7 cellular contexts compared by ENCODE assay signal in the genomic region with DNA sequence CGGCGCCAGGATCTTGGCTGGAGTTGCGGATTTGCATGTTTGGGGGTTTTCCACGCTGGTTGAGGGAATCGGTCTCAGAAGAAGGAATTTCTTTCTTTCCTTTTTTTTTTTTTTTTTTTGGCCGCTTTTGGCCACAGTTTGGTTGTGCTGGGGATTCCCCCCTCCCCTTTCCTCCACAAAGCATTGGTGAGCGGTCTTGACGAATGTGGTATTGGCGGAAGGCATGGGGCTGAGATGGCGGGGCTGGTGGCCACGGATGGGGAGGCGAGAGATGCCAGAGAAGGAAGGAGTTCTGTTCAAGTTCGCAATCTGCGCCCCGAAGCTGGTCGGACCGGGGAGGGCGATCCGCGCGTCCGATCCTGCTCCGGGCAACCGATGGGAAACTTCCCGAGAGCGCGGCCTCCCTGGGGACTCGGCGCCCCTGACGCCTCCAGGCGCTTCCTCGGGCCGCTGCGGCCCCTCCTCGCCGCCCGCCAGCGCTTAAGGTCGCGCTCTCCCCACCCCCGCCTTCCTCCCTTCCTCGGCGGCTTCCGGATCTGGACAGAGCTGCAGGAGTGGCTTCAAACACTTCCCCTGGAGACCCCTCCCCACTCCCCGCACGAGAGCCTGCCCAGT. TPM values are rescaled to one million over a fixed set of nuclear protein-coding genes. Genes with fewer than 3 reads are reported as not detected.
A peak's percentile ranks its signal among the peaks of the same experiment; 100 is the strongest.
DNase-seq lines count a peak whose midpoint lies in the region; ATAC-seq and TF ChIP-seq lines count a peak whose summit lies in the region.

No MANE protein-coding gene starts in this region.

- POLR2A ChIA-PET in IMR-90 (lab: Charles Lee; ENCODE audit: unreplicated experiment): interaction anchor here (0.6 to 0.7 kb wide), 2 partner anchors 50 to 325 kb away, joined by 3 to 28 read pairs; no protein-coding TSS in a partner anchor

- 0 out of 2 replicates have a peak overlapping the region, but pooled peaks have one; percentile 8 for H3K14ac ChIP-seq in IMR-90 (replicated peaks; ENCODE audit: low read depth, low read length)

- peaks cover 33% of the 10 kb centered on the region for H3K9me1 ChIP-seq in IMR-90 (ENCODE audit: insufficient read depth, low read length)

- peak overlapping the region; percentile 70 for H3K4me3 ChIP-seq in GM12865 (ENCODE audit: low read depth, low read length)
- H3K4me3 ChIP-seq in IMR-90 (ENCODE audit: insufficient read depth, low read depth, low read length): peak overlapping the region; percentile 48
- H3K4me3 ChIP-seq in mucosa of rectum (ENCODE audit: low read length in 2 of 2): peak overlapping the region; percentile 22 to 53
- H3K4me3 ChIP-seq in HAP-1: no peak overlapping the region

- H3K4me2 ChIP-seq in IMR-90 (ENCODE audit: low read depth, low read length): peak overlapping the region; percentile 83

- CTCF ChIA-PET in IMR-90 (lab: Yijun Ruan, JAX): no interaction called here

- H4K5ac ChIP-seq in IMR-90 (ENCODE audit: low read depth, low read length): no peak overlapping the region; the same call in 1 of the 2 replicates

- peak overlapping the region in 1 of 2 experiments; percentile 39; a peak in 1 of 4 replicates for H4K8ac ChIP-seq in IMR-90 (ENCODE audit: low read depth in 2 of 2, low read length in 2 of 2)

- peak overlapping the region; percentile 22 for H2AK9ac ChIP-seq in IMR-90 (replicated peaks; ENCODE audit: low read depth, low read length, poor library complexity)

- H3K4me1 ChIP-seq in IMR-90 (ENCODE audit: control insufficient read depth, insufficient read depth, low read length) (peaks cover 39% of the 10 kb centered on the region), mucosa of rectum (ENCODE audit: control insufficient read depth in 2 of 2, insufficient read depth in 2 of 2, low read length in 2 of 2) (peaks cover 7 to 16% of the 10 kb centered on the region in 2 donors), HAP-1 (no peaks in the 10 kb centered on the region)

- H4K91ac ChIP-seq in IMR-90 (ENCODE audit: insufficient read depth, low read depth, low read length): peak overlapping the region; percentile 26; the same call in 1 of the 2 replicates

- H3K27me3 ChIP-seq in IMR-90 (ENCODE audit: control insufficient read depth, insufficient read depth, low read length) (no peaks in the 10 kb centered on the region), mucosa of rectum (ENCODE audit: control insufficient read depth in 2 of 2, insufficient read depth in 2 of 2, low read length in 2 of 2) (no peaks in the 10 kb centered on the region), HAP-1 (ENCODE audit: low read depth) (no peaks in the 10 kb centered on the region)

- H3K4ac ChIP-seq in IMR-90 (ENCODE audit: low read depth, low read length): peak overlapping the region; percentile 7

- no peaks in the 10 kb centered on the region for H3K9me3 ChIP-seq in IMR-90 (ENCODE audit: control insufficient read depth, insufficient read depth, low read length)
- no peaks in the 10 kb centered on the region for H3K9me3 ChIP-seq in mucosa of rectum (ENCODE audit: control insufficient read depth in 2 of 2, low read length in 2 of 2)
- no peaks in the 10 kb centered on the region for H3K9me3 ChIP-seq in HAP-1

- in situ Hi-C loops in IMR-90 (cut with MboI; ENCODE audit: low sequenced_read_pairs) (no loop called here), HAP-1 (cut with MboI; ENCODE audit: low sequenced_read_pairs) (no loop called here)

- TF ChIP-seq POLR2A in IMR-90 (IDR thresholded peaks at IDR 0.05; ENCODE audit: low read depth, low read length): no peak

- BruUV-seq in IMR-90 (replicated peaks; lab: Mats Ljungman, UMichigan): no TSS peak

- no peak for TF ChIP-seq RAD21 in IMR-90 (IDR thresholded peaks at IDR 0.05; ENCODE audit: low read length)

- H3K9me3 Mint-ChIP-seq in dendritic cell treated with granulocyte-macrophage colony-stimulating factor and Interleukin-4, amounts not matched to agents 40 ng/mL and 50 ng/mL, for 4 days: no peaks in the 10 kb centered on the region

- H3K18ac ChIP-seq in IMR-90 (ENCODE audit: low read depth, low read length): peak overlapping the region; percentile 3; the same call in 1 of the 2 replicates

- peak overlapping the region; percentile 30; the same call in 1 of the 2 replicates for H3K23ac ChIP-seq in IMR-90 (ENCODE audit: low read depth, low read length)

- no peak overlapping the region for H2BK15ac ChIP-seq in IMR-90 (ENCODE audit: low read depth, low read length)

- H3K4me1 Mint-ChIP-seq in dendritic cell treated with granulocyte-macrophage colony-stimulating factor and Interleukin-4, amounts not matched to agents 40 ng/mL and 50 ng/mL, for 4 days (ENCODE audit: low read depth): peaks cover 73% of the 10 kb centered on the region

- H2BK20ac ChIP-seq in IMR-90 (ENCODE audit: low read depth, low read length): no peak overlapping the region

- H3K79me1 ChIP-seq in IMR-90 (ENCODE audit: low read depth in 1 of 2, low read length in 2 of 2): peaks cover 25 to 89% of the 10 kb centered on the region in 2 experiments

- peak; percentile 9; the same call in 1 of the 2 replicates for ATAC-seq in IMR-90 (ENCODE audit: low read depth)

- H2BK5ac ChIP-seq in IMR-90 (ENCODE audit: low read depth, low read length, poor library complexity, severe bottlenecking): no peak overlapping the region

- DNase-seq in GM12865 (ENCODE audit: low read depth) (peak; percentile 59), IMR-90 (peak; percentile 54), HCEC 1CT (no peak), occipital lobe (lab: John Stamatoyannopoulos, UW) (no peak), HAP-1 (ENCODE audit: low spot score in 2 of 2) (no peak)

- H3K36me3 ChIP-seq in IMR-90 (ENCODE audit: control insufficient read depth, insufficient read depth, low read length) (peaks cover 8% of the 10 kb centered on the region; the same call in 1 of the 2 replicates), mucosa of rectum (ENCODE audit: control insufficient read depth in 2 of 2, insufficient read depth in 2 of 2, low read length in 2 of 2) (no peaks in the 10 kb centered on the region), HAP-1 (replicated peaks) (no peaks in the 10 kb centered on the region; the same call in 1 of the 2 replicates)

- peak overlapping the region; percentile 69 for H3K4me3 Mint-ChIP-seq in dendritic cell treated with granulocyte-macrophage colony-stimulating factor and Interleukin-4, amounts not matched to agents 40 ng/mL and 50 ng/mL, for 4 days

- no peak overlapping the region for H3K27ac Mint-ChIP-seq in dendritic cell treated with granulocyte-macrophage colony-stimulating factor and Interleukin-4, amounts not matched to agents 40 ng/mL and 50 ng/mL, for 4 days

- H2AFZ ChIP-seq in IMR-90 (replicated peaks; ENCODE audit: low read length, poor library complexity): peak overlapping the region; percentile 4

- no peak overlapping the region for H3K56ac ChIP-seq in IMR-90 (ENCODE audit: extremely low read depth, insufficient read depth, low read length)

- peaks cover 43% of the 10 kb centered on the region for H3K27me3 Mint-ChIP-seq in dendritic cell treated with granulocyte-macrophage colony-stimulating factor and Interleukin-4, amounts not matched to agents 40 ng/mL and 50 ng/mL, for 4 days

- H3K36me3 Mint-ChIP-seq in dendritic cell treated with granulocyte-macrophage colony-stimulating factor and Interleukin-4, amounts not matched to agents 40 ng/mL and 50 ng/mL, for 4 days (ENCODE audit: low read depth): peaks cover 20% of the 10 kb centered on the region

- H3K27ac ChIP-seq in IMR-90 (ENCODE audit: insufficient read depth, low read length) (peak overlapping the region; percentile 38), mucosa of rectum (ENCODE audit: low read depth in 2 of 2, low read length in 2 of 2) (no peak overlapping the region)

- WGBS in IMR-90 (ENCODE audit: extremely low coverage in 2 of 2, insufficient read length in 1 of 2), 2 experiments: 3% methylated on average over 6 of the region's 46 CpGs; no CpG with 5 or more reads in 1 of the 2 experiments

- peaks cover 98% of the 10 kb centered on the region for H4K20me1 ChIP-seq in IMR-90 (ENCODE audit: insufficient read depth, low read length)

- dilution Hi-C loops in IMR-90 (cut with HindIII; ENCODE audit: low sequenced_read_pairs, unreplicated experiment): no loop called here

- TF ChIP-seq CTCF in GM12865 (IDR thresholded peaks at IDR 0.05; ENCODE audit: insufficient read depth, low read depth, low read length, missing control alignments): no peak
- no peak for TF ChIP-seq CTCF in IMR-90 (conservative IDR thresholded peaks at IDR 0.05; ENCODE audit: low read depth, low read length)

- intact Hi-C loops in IMR-90 (cut with micrococcal nuclease): loop anchor here (5.0 kb wide), 1 partner anchor 42 kb away; a partner anchor contains a TSS
- intact Hi-C loops in dendritic cell treated with granulocyte-macrophage colony-stimulating factor and Interleukin-4, amounts not matched to agents 40 ng/mL and 50 ng/mL, for 4 days (cut with micrococcal nuclease): loop anchor here (10.0 kb wide), 1 partner anchor 60 kb away; no protein-coding TSS in a partner anchor

- H3K9ac ChIP-seq in IMR-90 (ENCODE audit: low read depth, low read length): peak overlapping the region; percentile 43
- peak overlapping the region in 1 of 2 donors; percentile 40 for H3K9ac ChIP-seq in mucosa of rectum (ENCODE audit: low read depth in 1 of 2, low read length in 2 of 2)

- H2BK120ac ChIP-seq in IMR-90 (ENCODE audit: low read depth, low read length): peak overlapping the region; percentile 5; the same call in 1 of the 2 replicates

- peak overlapping the region; percentile 24; the same call in 1 of the 2 replicates for H2AK5ac ChIP-seq in IMR-90 (ENCODE audit: low read depth, low read length)

TF ChIP-seq in IMR-90, 13 proteins besides CTCF, POLR2A, EP300 and RAD21:
- TF ChIP-seq MAZ (IDR thresholded peaks at IDR 0.05; ENCODE audit: borderline replicate concordance, low read depth, low read length): peak; percentile 15; the same call in 1 of the 2 replicates
- no peak for TF ChIP-seq SMC3 (IDR thresholded peaks at IDR 0.05; ENCODE audit: low read depth, low read length)

RNA-seq across cellular contexts. Expression of a gene that starts 43.2 kb away (rescaled TPM):
- total RNA-seq in IMR-90 (2012; rRNA removed) (1.8 and 1.9 TPM in 2 replicates), occipital lobe (14.3 TPM)
- polyA plus RNA-seq in IMR-90 (2012; rRNA removed): 10.5 and 14.0 TPM in 2 replicates
- polyA plus RNA-seq in IMR-90 (2012; cell fraction: cytosol; rRNA removed): 5.5 and 10.5 TPM in 2 replicates
- 18.8 and 32.7 TPM in 2 replicates for polyA plus RNA-seq in IMR-90 (2012; cell fraction: nucleus; rRNA removed; ENCODE audit: low replicate concordance)

Comparison
In these comparisons a context has a peak if more than half of its experiments do, and no peak if none do; other contexts are left out.
1. DNase-seq: peak in GM12865 (single experiment) and IMR-90 (single experiment); none in HCEC 1CT (single experiment), occipital lobe (single experiment) and HAP-1 (0 of 2).